ENCODE assay signal across 15 cellular contexts in genomic region chr2:70541481-70542020, GRCh38. TPM values are rescaled to one million over a fixed set of nuclear protein-coding genes. Genes with fewer than 3 reads are reported as not detected.
DNase-seq lines count a peak whose midpoint lies in the region; ATAC-seq and TF ChIP-seq lines count a peak whose summit lies in the region.
"Had no signal": no experiment of that assay in that cellular context is flagged by ENCODE, and none has a peak within 500 bp of the region (broad histone marks: within the 10 kb centered on the region; RNA-seq: fewer than 3 reads in every experiment).

No MANE protein-coding gene starts in this region.

- CTCF ChIA-PET in HEK293 (lab: Yijun Ruan, JAX): interaction anchor here (0.6 to 1.0 kb wide), 2 partner anchors 102 to 147 kb away, joined by 3 to 4 read pairs; no protein-coding TSS in a partner anchor

- TF ChIP-seq CTCF in HEK293 (tag by site-specific recombination; IDR thresholded peaks at IDR 0.05) (no peak), RWPE2 (IDR thresholded peaks at IDR 0.05; ENCODE audit: poor library complexity, severe bottlenecking) (peak; percentile 23), gastrocnemius medialis (IDR thresholded peaks at IDR 0.05 in 4 of 5, conservative IDR thresholded peaks at IDR 0.05 in 1 of 5) (no peak)

- POLR2A ChIA-PET in HEK293 (lab: Yijun Ruan, JAX): no interaction called here

- peak; percentile 91 for ATAC-seq in RWPE2 (ENCODE audit: low read depth)
- no peak for ATAC-seq in gastrocnemius medialis
- ATAC-seq in GM19467 (IDR thresholded peaks at IDR 0.05; ENCODE audit: unreplicated experiment): no peak

- H3K9me3 ChIP-seq in HEK293 (ENCODE audit: control insufficient read depth, insufficient read depth, low read depth, low read length) (no peaks in the 10 kb centered on the region; the same call in 1 of the 2 replicates), RWPE2 (ENCODE audit: severe bottlenecking) (peaks cover 9% of the 10 kb centered on the region), gastrocnemius medialis (no peaks in the 10 kb centered on the region)

- H3K4me1 ChIP-seq in HEK293 (ENCODE audit: control insufficient read depth, insufficient read depth, low read length) (no peaks in the 10 kb centered on the region), RWPE2 (ENCODE audit: insufficient read depth, poor library complexity, severe bottlenecking) (peaks cover 48% of the 10 kb centered on the region), gastrocnemius medialis (no peaks in the 10 kb centered on the region)

- intact Hi-C loops in gastrocnemius medialis (cut with DNase I; ENCODE audit: low total_unique reads): no loop called here

- DNase-seq in AG08395 (ENCODE audit: low spot score) (peak; percentile 78), RWPE2 (ENCODE audit: low spot score) (no peak), hippocampal formation (lab: John Stamatoyannopoulos, UW) (peak; percentile 42 to 70), gastrocnemius medialis (no peak), OCI-M2 (lab: John Stamatoyannopoulos, UW; ENCODE audit: unreplicated experiment) (no peak), 8988T (no peak)
- DNase-seq: activated T-cell treated with anti-CD3 and anti-CD28 coated beads, Interleukin-2, amount 50 U/mL, for 72 hours; brain microvascular endothelial cell; GOT3; immature natural killer cell; NCI-H2029 treated with DMSO at 0.1 percent for 48 hours; stimulated activated CD4-positive, alpha-beta T cell treated with anti-CD3 and anti-CD28 coated beads, Interleukin-15, amount 100 ng/mL, for 24 hours; stimulated activated CD8-positive, alpha-beta memory T cell treated with anti-CD3 and anti-CD28 coated beads, Interleukin-4, amount 100 ng/mL, for 48 hours had no signal

- H3K36me3 ChIP-seq in HEK293 (ENCODE audit: control insufficient read depth in 2 of 2, insufficient read depth in 1 of 2, low read length in 2 of 2) (no peaks in the 10 kb centered on the region), RWPE2 (ENCODE audit: low read depth) (peaks cover 43% of the 10 kb centered on the region), gastrocnemius medialis (no peaks in the 10 kb centered on the region)
- H3K36me3 ChIP-seq: brain microvascular endothelial cell had no signal

- no peaks in the 10 kb centered on the region for H3K27me3 ChIP-seq in RWPE2 (ENCODE audit: insufficient read depth, poor library complexity, severe bottlenecking)
- no peaks in the 10 kb centered on the region for H3K27me3 ChIP-seq in gastrocnemius medialis
- H3K27me3 ChIP-seq: brain microvascular endothelial cell had no signal

- no peak for TF ChIP-seq POLR2A in gastrocnemius medialis (IDR thresholded peaks at IDR 0.05)

- in situ Hi-C loops in gastrocnemius medialis (cut with MboI; ENCODE audit: low sequenced_read_pairs in 4 of 4): no loop called here

- H3K27ac ChIP-seq in HEK293 (ENCODE audit: extremely low read depth, low read depth, low read length) (no peak overlapping the region), RWPE2 (ENCODE audit: poor library complexity, severe bottlenecking) (peak overlapping the region; percentile 77), gastrocnemius medialis (no peak overlapping the region)
- H3K27ac ChIP-seq: brain microvascular endothelial cell had no signal

- H3K4me3 ChIP-seq in HEK293 (ENCODE audit: low read depth, low read length) (no peak overlapping the region), RWPE2 (ENCODE audit: severe bottlenecking) (no peak overlapping the region), gastrocnemius medialis (no peak overlapping the region)

TF ChIP-seq in HEK293, 187 proteins besides CTCF, POLR2A, EP300 and RAD21 (continues in another document):
- TF ChIP-seq ZNF600 (tag by site-specific recombination; IDR thresholded peaks at IDR 0.05) (peak; percentile 73), ZNF155 (tag by site-specific recombination; IDR thresholded peaks at IDR 0.05) (no peak), GFI1B (tag by site-specific recombination; IDR thresholded peaks at IDR 0.05) (no peak), IKZF3 (tag by site-specific recombination; IDR thresholded peaks at IDR 0.05) (no peak), ZNF629 (tag by site-specific recombination; IDR thresholded peaks at IDR 0.05) (peak; percentile 57), ZNF514 (tag by site-specific recombination; IDR thresholded peaks at IDR 0.05) (no peak), ZIC2 (tag by site-specific recombination; IDR thresholded peaks at IDR 0.05) (no peak), ZNF302 (tag by site-specific recombination; IDR thresholded peaks at IDR 0.05; ENCODE audit: low read depth) (no peak), ZNF221 (tag by site-specific recombination; IDR thresholded peaks at IDR 0.05; ENCODE audit: borderline replicate concordance) (no peak), SP7 (tag by site-specific recombination; IDR thresholded peaks at IDR 0.05) (peak; percentile 81), ZNF76 (tag by site-specific recombination; IDR thresholded peaks at IDR 0.05; ENCODE audit: borderline replicate concordance, low read depth) (no peak), KLF10 (tag by site-specific recombination; IDR thresholded peaks at IDR 0.05) (no peak), ZSCAN30 (tag by site-specific recombination; IDR thresholded peaks at IDR 0.05) (no peak), ZNF354C (tag by site-specific recombination; IDR thresholded peaks at IDR 0.05; ENCODE audit: borderline replicate concordance, low read depth) (no peak), GLI4 (tag by site-specific recombination; IDR thresholded peaks at IDR 0.05) (no peak), ZNF211 (tag by site-specific recombination; IDR thresholded peaks at IDR 0.05; ENCODE audit: low read depth) (no peak), ZNF530 (tag by site-specific recombination; IDR thresholded peaks at IDR 0.05; ENCODE audit: low read depth) (no peak), KLF17 (tag by site-specific recombination; IDR thresholded peaks at IDR 0.05) (no peak), ZNF23 (tag by site-specific recombination; IDR thresholded peaks at IDR 0.05; ENCODE audit: borderline replicate concordance) (no peak), ZNF26 (tag by site-specific recombination; IDR thresholded peaks at IDR 0.05) (no peak), ZNF391 (tag by site-specific recombination; IDR thresholded peaks at IDR 0.05; ENCODE audit: borderline replicate concordance, low read depth) (no peak), ZBTB21 (tag by site-specific recombination; IDR thresholded peaks at IDR 0.05) (0 out of 2 replicates have a peak, but pooled peaks have one; percentile 9), ZNF184 (tag by site-specific recombination; IDR thresholded peaks at IDR 0.05) (peak; percentile 87; the same call in 1 of the 2 replicates), ZNF350 (tag by site-specific recombination; IDR thresholded peaks at IDR 0.05) (no peak), PRDM10 (tag by site-specific recombination; IDR thresholded peaks at IDR 0.05) (peak; percentile 48), ZNF548 (tag by site-specific recombination; IDR thresholded peaks at IDR 0.05) (no peak)

RNA-seq across cellular contexts. Expression of gene TGFA, which starts 12.1 kb away (rescaled TPM):
- total RNA-seq in gastrocnemius medialis: under 1 TPM in 3 of 4 donors, not detected in 1; 0.05 to 0.26 (median 0.18) TPM

Comparison
In these comparisons a context has a peak if more than half of its experiments do, and no peak if none do; other contexts are left out.
1. DNase-seq: peak in AG08395 (single experiment) and hippocampal formation (2 of 2); none in RWPE2 (single experiment), gastrocnemius medialis (0 of 2), OCI-M2 (single experiment) and 8988T (single experiment).